Comparison of ENCODE assay signal across 8 cellular contexts in the genomic region with DNA sequence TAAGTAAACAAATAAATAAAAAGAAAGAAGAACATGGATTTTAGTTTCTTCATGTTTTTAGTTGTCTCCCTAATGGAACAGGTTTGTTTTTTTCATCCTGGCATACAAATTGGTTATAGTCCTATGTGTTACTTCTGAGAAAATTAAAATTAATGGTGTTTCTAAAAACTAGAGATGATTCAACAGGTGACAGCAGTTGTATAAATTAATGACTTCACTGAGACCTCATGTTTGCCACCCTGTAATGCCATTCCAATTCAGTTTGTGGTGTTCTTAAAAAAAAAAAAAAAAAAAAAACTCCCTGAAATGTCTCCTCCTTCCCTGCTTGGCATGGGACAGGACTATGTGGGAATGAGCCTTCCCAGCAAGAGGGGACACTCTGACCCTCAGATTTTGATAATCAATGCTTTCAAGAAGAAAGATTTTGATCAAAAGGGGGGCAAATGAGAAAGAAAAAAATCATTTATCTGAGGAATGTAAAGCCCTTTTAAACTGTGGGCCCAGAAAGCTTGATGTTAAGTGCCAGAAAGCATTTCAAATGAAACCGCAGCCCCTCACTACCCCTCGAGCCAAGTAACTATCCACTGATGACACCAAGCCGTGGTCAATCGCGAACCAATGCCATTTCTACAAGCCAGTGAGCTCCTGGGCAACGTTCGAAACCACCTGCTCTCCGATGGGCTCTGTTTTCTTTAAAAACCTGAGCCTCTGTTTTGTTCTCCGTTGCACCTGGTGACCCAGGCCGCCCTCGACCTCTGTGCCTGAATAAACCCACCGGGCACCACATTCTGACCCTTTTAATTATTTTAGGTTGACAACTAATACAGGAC. TPM values are rescaled to one million over a fixed set of nuclear protein-coding genes. Genes with fewer than 3 reads are reported as not detected.
A peak's percentile ranks its signal among the peaks of the same experiment; 100 is the strongest.
DNase-seq lines count a peak whose midpoint lies in the region; TF ChIP-seq lines count a peak whose summit lies in the region.

No MANE protein-coding gene starts in this region.

- no peaks in the 10 kb centered on the region for H3K27me3 ChIP-seq in muscle layer of colon (ENCODE audit: control insufficient read depth in 1 of 2, insufficient read depth in 2 of 2, low read length in 2 of 2)

- H3K27ac Mint-ChIP-seq in IgD-negative memory B cell: peak overlapping the region in 2 of 3 donors; percentile 19 to 59

- peaks cover 10% of the 10 kb centered on the region for H3K4me1 ChIP-seq in muscle layer of colon (ENCODE audit: insufficient read depth, low read length)

- H3K27ac ChIP-seq in muscle layer of colon (ENCODE audit: low read depth, low read length): no peak overlapping the region

- H3K4me1 Mint-ChIP-seq in IgD-negative memory B cell: peaks cover 5 to 15% (median 12%) of the 10 kb centered on the region in 3 donors

- no peaks in the 10 kb centered on the region for H3K9me3 Mint-ChIP-seq in IgD-negative memory B cell

- no peaks in the 10 kb centered on the region for H3K27me3 Mint-ChIP-seq in IgD-negative memory B cell

- no peaks in the 10 kb centered on the region for H3K36me3 Mint-ChIP-seq in IgD-negative memory B cell

- H3K4me3 Mint-ChIP-seq in IgD-negative memory B cell: peak overlapping the region; percentile 61 to 89 (median 80)

- no peaks in the 10 kb centered on the region for H3K9me3 ChIP-seq in muscle layer of colon (ENCODE audit: low read length)

- H3K4me3 ChIP-seq in AG10803 (ENCODE audit: low read length): peak overlapping the region; percentile 75
- peak overlapping the region; percentile 59 to 61 for H3K4me3 ChIP-seq in cardiac fibroblast (replicated peaks in 1 of 2; ENCODE audit: low read depth in 2 of 2, low read length in 2 of 2)
- H3K4me3 ChIP-seq in muscle layer of colon (ENCODE audit: low read depth in 1 of 2, low read length in 2 of 2): peak overlapping the region; percentile 51 to 83

- peak overlapping the region; percentile 53 for H3K9ac ChIP-seq in muscle layer of colon (ENCODE audit: low read length)

- TF ChIP-seq CTCF in AG10803 (conservative IDR thresholded peaks at IDR 0.05; ENCODE audit: low read length) (no peak), cardiac fibroblast (IDR thresholded peaks at IDR 0.05; ENCODE audit: low read depth, low read length) (no peak), GM20000 (IDR thresholded peaks at IDR 0.05; ENCODE audit: extremely low read depth, missing control alignments) (no peak)

- DNase-seq in AG10803 (ENCODE audit: low read depth) (no peak), cardiac fibroblast (ENCODE audit: low read depth in 2 of 2) (no peak), nucleus accumbens (lab: John Stamatoyannopoulos, UW) (no peak), GM20000 (ENCODE audit: low spot score) (no peak), NCI-H2171 treated with DMSO at 0.1 percent for 48 hours (lab: John Stamatoyannopoulos, UW) (no peak), AG08396 (ENCODE audit: low spot score) (no peak)

- H3K36me3 ChIP-seq in muscle layer of colon (ENCODE audit: insufficient read depth, low read length): no peaks in the 10 kb centered on the region

RNA-seq across cellular contexts. Expression of a gene that starts 0.9 kb away (rescaled TPM):
- polyA plus RNA-seq in IgD-negative memory B cell: 5.6 TPM

RNA-seq across cellular contexts. Expression of a gene that starts 1.1 kb away (rescaled TPM):
- 1.4 TPM for polyA plus RNA-seq in IgD-negative memory B cell

RNA-seq across cellular contexts. Expression of a gene that starts 19.1 kb away (rescaled TPM):
- polyA plus RNA-seq in IgD-negative memory B cell: not detected

RNA-seq across cellular contexts. Expression of a gene that starts 37.1 kb away (rescaled TPM):
- polyA plus RNA-seq in IgD-negative memory B cell: 3.4 TPM
